Comparison of ENCODE assay signal across 10 cellular contexts in genomic region chr19:14150041-14150769, GRCh38. TPM values are rescaled to one million over a fixed set of nuclear protein-coding genes. Genes with fewer than 3 reads are reported as not detected.
DNase-seq lines count a peak whose midpoint lies in the region.
"Had no signal": no experiment of that assay in that cellular context is flagged by ENCODE, and none has a peak within 500 bp of the region (broad histone marks: within the 10 kb centered on the region; RNA-seq: fewer than 3 reads in every experiment).

No MANE protein-coding gene starts in this region.

- 82% methylated on average over 10 of the region's 10 CpGs for WGBS in HUES64
- no CpG with 5 or more reads among the region's 10 CpGs for WGBS in neuronal stem cell (ENCODE audit: extremely low coverage in 2 of 2, insufficient read length in 2 of 2, insufficient replicate concordance in 1 of 2), 2 donors

- H2BK12ac ChIP-seq in neuronal stem cell (ENCODE audit: low read length): no peak overlapping the region

- H3K9ac ChIP-seq in BLaER1: peak overlapping the region; percentile 72
- no peak overlapping the region for H3K9ac ChIP-seq in HUES64 (ENCODE audit: low read depth, low read length)
- H3K9ac ChIP-seq in neuronal stem cell (ENCODE audit: low read depth, low read length, poor library complexity): peak overlapping the region; percentile 9

- no peaks in the 10 kb centered on the region for H3K9me3 Mint-ChIP-seq in dendritic cell treated with granulocyte-macrophage colony-stimulating factor and Interleukin-4, amounts not matched to agents 40 ng/mL and 50 ng/mL, for 4 days
- H3K9me3 Mint-ChIP-seq: neural crest cell had no signal

- H3K27me3 ChIP-seq in BLaER1 (no peaks in the 10 kb centered on the region), HUES64 (ENCODE audit: insufficient read depth, low read length) (no peaks in the 10 kb centered on the region), neuronal stem cell (ENCODE audit: control insufficient read depth in 3 of 3, insufficient read depth in 3 of 3, low read depth in 1 of 3, low read length in 3 of 3) (no peaks in the 10 kb centered on the region), HAP-1 (ENCODE audit: low read depth) (no peaks in the 10 kb centered on the region)

- H2AFZ ChIP-seq in neuronal stem cell (ENCODE audit: low read length): no peak overlapping the region

- no peak overlapping the region for H2AK5ac ChIP-seq in neuronal stem cell (ENCODE audit: low read depth, low read length)

- no peak overlapping the region for H4K8ac ChIP-seq in neuronal stem cell (ENCODE audit: low read depth, low read length)

- H3K79me1 ChIP-seq in neuronal stem cell (ENCODE audit: low read depth, low read length): peaks cover 15% of the 10 kb centered on the region

- in situ Hi-C loops in HAP-1 (cut with MboI; ENCODE audit: low sequenced_read_pairs): no loop called here

- no peak overlapping the region for H2BK15ac ChIP-seq in neuronal stem cell (ENCODE audit: low read length)

- peak overlapping the region; percentile 71 for H3K18ac ChIP-seq in neuronal stem cell (ENCODE audit: low read length)

- H3K4me3 Mint-ChIP-seq in dendritic cell treated with granulocyte-macrophage colony-stimulating factor and Interleukin-4, amounts not matched to agents 40 ng/mL and 50 ng/mL, for 4 days: no peak overlapping the region
- H3K4me3 Mint-ChIP-seq: neural crest cell had no signal

- no peak overlapping the region for H2BK5ac ChIP-seq in neuronal stem cell (ENCODE audit: low read length)

- H3K23ac ChIP-seq in neuronal stem cell (ENCODE audit: low read depth, low read length, poor library complexity): peak overlapping the region; percentile 65

- no peak for DNase-seq in neuronal stem cell (ENCODE audit: low spot score)
- no peak for DNase-seq in NCI-H1092 treated with DMSO at 0.1 percent for 48 hours (lab: John Stamatoyannopoulos, UW)
- no peak for DNase-seq in HAP-1 (ENCODE audit: low spot score in 2 of 2)
- DNase-seq in NCI-H446 treated with DMSO at 0.1 percent for 48 hours (lab: John Stamatoyannopoulos, UW): no peak
- no peak for DNase-seq in LoVo (ENCODE audit: low spot score)
- DNase-seq: MV-4-11 had no signal

- peak overlapping the region; percentile 23 for H3K4ac ChIP-seq in neuronal stem cell (ENCODE audit: low read length)

- H3K36me3 Mint-ChIP-seq in dendritic cell treated with granulocyte-macrophage colony-stimulating factor and Interleukin-4, amounts not matched to agents 40 ng/mL and 50 ng/mL, for 4 days (ENCODE audit: low read depth): peaks cover 32% of the 10 kb centered on the region

- no peak overlapping the region for H3K14ac ChIP-seq in neuronal stem cell (ENCODE audit: low read length)

- intact Hi-C loops in dendritic cell treated with granulocyte-macrophage colony-stimulating factor and Interleukin-4, amounts not matched to agents 40 ng/mL and 50 ng/mL, for 4 days (cut with micrococcal nuclease): no loop called here

- H3K9me3 ChIP-seq in BLaER1 (no peaks in the 10 kb centered on the region), HUES64 (ENCODE audit: insufficient read depth, low read depth, low read length) (no peaks in the 10 kb centered on the region), neuronal stem cell (replicated peaks in 1 of 2; ENCODE audit: control insufficient read depth in 2 of 2, insufficient read depth in 1 of 2, low read depth in 1 of 2, low read length in 2 of 2) (no peaks in the 10 kb centered on the region), HAP-1 (no peaks in the 10 kb centered on the region)

- no peak overlapping the region for H2BK120ac ChIP-seq in neuronal stem cell (ENCODE audit: low read depth, low read length)

- H3K36me3 ChIP-seq in BLaER1 (peaks cover 35% of the 10 kb centered on the region), HUES64 (ENCODE audit: insufficient read depth, low read length) (peaks cover 45% of the 10 kb centered on the region), neuronal stem cell (replicated peaks in 1 of 2; ENCODE audit: control insufficient read depth in 2 of 2, insufficient read depth in 2 of 2, low read length in 2 of 2) (peaks cover 25 to 30% of the 10 kb centered on the region in 2 donors), HAP-1 (replicated peaks) (peaks cover 34% of the 10 kb centered on the region)

- H3K27me3 Mint-ChIP-seq in dendritic cell treated with granulocyte-macrophage colony-stimulating factor and Interleukin-4, amounts not matched to agents 40 ng/mL and 50 ng/mL, for 4 days: no peaks in the 10 kb centered on the region

- H3K27ac ChIP-seq in BLaER1: peak overlapping the region; percentile 79
- peak overlapping the region; percentile 52; the same call in 1 of the 2 replicates for H3K27ac ChIP-seq in HUES64 (ENCODE audit: low read depth, low read length)
- no peak overlapping the region for H3K27ac ChIP-seq in neuronal stem cell (replicated peaks; ENCODE audit: low read length)

- H3K4me2 ChIP-seq in BLaER1: peak overlapping the region; percentile 96
- no peak overlapping the region for H3K4me2 ChIP-seq in neuronal stem cell (ENCODE audit: insufficient read depth, low read length, poor library complexity, severe bottlenecking)

- peaks cover 64% of the 10 kb centered on the region for H3K4me1 Mint-ChIP-seq in dendritic cell treated with granulocyte-macrophage colony-stimulating factor and Interleukin-4, amounts not matched to agents 40 ng/mL and 50 ng/mL, for 4 days (ENCODE audit: low read depth)

- H3K4me3 ChIP-seq in BLaER1: peak overlapping the region; percentile 56
- H3K4me3 ChIP-seq in HUES64 (ENCODE audit: low read length): no peak overlapping the region
- no peak overlapping the region for H3K4me3 ChIP-seq in neuronal stem cell (ENCODE audit: low read length in 2 of 2)
- H3K4me3 ChIP-seq in HAP-1: no peak overlapping the region

- peaks cover 61% of the 10 kb centered on the region for H3K4me1 ChIP-seq in BLaER1
- H3K4me1 ChIP-seq in HUES64 (ENCODE audit: insufficient read depth, low read length): peaks cover 22% of the 10 kb centered on the region
- H3K4me1 ChIP-seq in neuronal stem cell (ENCODE audit: control insufficient read depth in 2 of 2, insufficient read depth in 1 of 2, low read depth in 1 of 2, low read length in 2 of 2): peaks cover 13 to 17% of the 10 kb centered on the region in 2 donors
- peaks cover 7% of the 10 kb centered on the region for H3K4me1 ChIP-seq in HAP-1

- H4K20me1 ChIP-seq in BLaER1: peaks cover 8% of the 10 kb centered on the region; the same call in 1 of the 2 replicates

- H3K27ac Mint-ChIP-seq in dendritic cell treated with granulocyte-macrophage colony-stimulating factor and Interleukin-4, amounts not matched to agents 40 ng/mL and 50 ng/mL, for 4 days: peak overlapping the region; percentile 21

- no peak overlapping the region for H4K91ac ChIP-seq in neuronal stem cell (ENCODE audit: low read depth, low read length, poor library complexity)

RNA-seq across cellular contexts. Expression of gene ASF1B, which starts 13.8 kb away (rescaled TPM):
- 33.9 TPM for polyA plus RNA-seq in HUES64 (2013, experiment 1 of 2)
- 33.5 TPM for polyA plus RNA-seq in HUES64 (2013, experiment 2 of 2)
- 32.1 TPM for polyA plus RNA-seq in neuronal stem cell (2013, experiment 1 of 2)
- 30.3 TPM for polyA plus RNA-seq in neuronal stem cell (2013, experiment 2 of 2)

RNA-seq across cellular contexts. Expression of gene PRKACA, which starts 32.6 kb away (rescaled TPM):
- polyA plus RNA-seq in HUES64 (2013, experiment 1 of 2): 34.4 TPM
- 43.0 TPM for polyA plus RNA-seq in HUES64 (2013, experiment 2 of 2)
- polyA plus RNA-seq in neuronal stem cell (2013, experiment 1 of 2): 66.8 TPM
- polyA plus RNA-seq in neuronal stem cell (2013, experiment 2 of 2): 67.2 TPM

RNA-seq across cellular contexts. Expression of gene ADGRL1, which starts 55.8 kb away (rescaled TPM):
- polyA plus RNA-seq in HUES64 (2013, experiment 1 of 2): 60.2 TPM
- polyA plus RNA-seq in HUES64 (2013, experiment 2 of 2): 61.1 TPM
- 41.4 TPM for polyA plus RNA-seq in neuronal stem cell (2013, experiment 1 of 2)
- 42.1 TPM for polyA plus RNA-seq in neuronal stem cell (2013, experiment 2 of 2)

RNA-seq across cellular contexts. Expression of gene SAMD1, which starts 59.7 kb away (rescaled TPM):
- polyA plus RNA-seq in HUES64 (2013, experiment 1 of 2): 51.0 TPM
- polyA plus RNA-seq in HUES64 (2013, experiment 2 of 2): 57.8 TPM
- polyA plus RNA-seq in neuronal stem cell (2013, experiment 1 of 2): 57.9 TPM
- polyA plus RNA-seq in neuronal stem cell (2013, experiment 2 of 2): 59.2 TPM
